ENCODE assay signal across 31 cellular contexts in the genomic region with DNA sequence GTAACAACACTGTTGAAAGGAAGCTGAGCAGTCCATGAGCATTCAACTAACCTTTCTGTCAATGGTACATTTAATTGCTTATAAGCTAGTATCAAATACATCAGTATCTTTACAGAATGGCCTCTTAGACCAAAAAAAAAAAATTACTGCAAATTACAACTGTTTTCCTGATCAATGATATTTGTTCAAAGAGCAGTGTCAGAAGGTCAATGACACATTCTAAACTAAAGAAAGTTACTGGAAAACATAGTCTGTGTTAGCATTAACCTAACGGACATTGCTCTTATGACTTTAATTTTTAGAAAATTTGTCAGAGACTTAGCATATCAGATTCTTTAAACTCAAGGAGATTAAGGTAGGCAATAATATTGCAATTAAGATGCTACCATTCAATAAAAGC.
"Had no signal": no experiment of that assay in that cellular context is flagged by ENCODE, and none has a peak within 500 bp of the region (broad histone marks: within the 10 kb centered on the region; RNA-seq: fewer than 3 reads in every experiment).

No MANE protein-coding gene starts in this region.

- H3K27ac ChIP-seq: adrenal gland, body of pancreas, brain microvascular endothelial cell, breast epithelium, VCaP had no signal

- H3K4me1 ChIP-seq: adrenal gland, body of pancreas, breast epithelium had no signal

- H3K4me3 ChIP-seq: adrenal gland, body of pancreas, breast epithelium had no signal

- H3K36me3 Mint-ChIP-seq: activated CD8-positive, alpha-beta memory T cell treated with anti-CD3 and anti-CD28 coated beads, Interleukin-2, amount 10 ng/mL, durations not matched to agents 7 days and 5 days; activated naive CD4-positive, alpha-beta T cell treated with anti-CD3 and anti-CD28 coated beads, Interleukin-2, amount 50 U/mL, for 72 hours; activated naive CD8-positive, alpha-beta T cell treated with anti-CD3 and anti-CD28 coated beads for 36 hours; T-cell had no signal

- H3K9me3 ChIP-seq: adrenal gland, body of pancreas, breast epithelium had no signal

- H3K27me3 ChIP-seq: adrenal gland, body of pancreas, brain microvascular endothelial cell, breast epithelium had no signal

- ATAC-seq: activated CD8-positive, alpha-beta memory T cell treated with anti-CD3 and anti-CD28 coated beads, Interleukin-2, amount 10 ng/mL, durations not matched to agents 7 days and 5 days; activated CD8-positive, alpha-beta T cell treated with anti-CD3 and anti-CD28 coated beads, Interleukin-2, amount 10 ng/mL, durations not matched to agents 7 days and 5 days; activated naive CD4-positive, alpha-beta T cell treated with anti-CD3 and anti-CD28 coated beads, Interleukin-2, amount 50 U/mL, for 72 hours; body of pancreas; T-cell had no signal

- H3K9me3 Mint-ChIP-seq: activated B cell treated with CpG ODN at 0.5 μM for 24 hours; activated CD4-positive, alpha-beta memory T cell treated with anti-CD3 and anti-CD28 coated beads, Interleukin-2, amount 10 ng/mL, durations not matched to agents 7 days and 5 days; activated CD4-positive, alpha-beta T cell treated with anti-CD3 and anti-CD28 coated beads, Interleukin-2, amount 10 ng/mL, durations not matched to agents 7 days and 5 days; activated naive CD8-positive, alpha-beta T cell treated with anti-CD3 and anti-CD28 coated beads for 36 hours; activated T-cell treated with anti-CD3 and anti-CD28 coated beads, Interleukin-2, amount 50 U/mL, for 24 hours; activated T-helper 2 cell treated with anti-CD3 and anti-CD28 coated beads, Interferon-gamma antibody, Interleukin-2, Interleukin-4, amounts not matched to agents 10 μg/mL and 5 μg/mL and 100 μg/mL, durations not matched to agents 14 hours and 24 hours and 36 hours; T-helper 2 cell treated with Interferon-gamma antibody and Interleukin-4, amounts not matched to agents 5 μg/mL and 100 μg/mL, for 36 hours had no signal

- H3K4me3 Mint-ChIP-seq: activated B cell treated with CpG ODN at 0.5 μM for 24 hours; activated CD4-positive, alpha-beta memory T cell treated with anti-CD3 and anti-CD28 coated beads, Interleukin-2, amount 10 ng/mL, durations not matched to agents 7 days and 5 days; activated CD4-positive, alpha-beta T cell treated with anti-CD3 and anti-CD28 coated beads, Interleukin-2, amount 10 ng/mL, durations not matched to agents 7 days and 5 days; activated CD8-positive, alpha-beta memory T cell treated with anti-CD3 and anti-CD28 coated beads, Interleukin-2, amount 10 ng/mL, durations not matched to agents 7 days and 5 days; activated CD8-positive, alpha-beta T cell treated with anti-CD3 and anti-CD28 coated beads, Interleukin-2, amount 10 ng/mL, durations not matched to agents 7 days and 5 days; activated naive CD8-positive, alpha-beta T cell treated with anti-CD3 and anti-CD28 coated beads for 36 hours; activated T-cell treated with anti-CD3 and anti-CD28 coated beads, Interleukin-2, amount 50 U/mL, for 24 hours; T-cell; T-helper 2 cell treated with Interferon-gamma antibody and Interleukin-4, amounts not matched to agents 5 μg/mL and 100 μg/mL, for 36 hours had no signal

- H3K27ac Mint-ChIP-seq: activated B cell treated with CpG ODN at 0.5 μM for 24 hours; activated CD4-positive, alpha-beta memory T cell treated with anti-CD3 and anti-CD28 coated beads, Interleukin-2, amount 10 ng/mL, durations not matched to agents 7 days and 5 days; activated CD4-positive, alpha-beta T cell treated with anti-CD3 and anti-CD28 coated beads, Interleukin-2, amount 10 ng/mL, durations not matched to agents 7 days and 5 days; activated CD8-positive, alpha-beta memory T cell treated with anti-CD3 and anti-CD28 coated beads, Interleukin-2, amount 10 ng/mL, durations not matched to agents 7 days and 5 days; activated CD8-positive, alpha-beta T cell treated with anti-CD3 and anti-CD28 coated beads, Interleukin-2, amount 10 ng/mL, durations not matched to agents 7 days and 5 days; activated naive CD4-positive, alpha-beta T cell treated with anti-CD3 and anti-CD28 coated beads, Interleukin-2, amount 50 U/mL, for 72 hours; activated naive CD8-positive, alpha-beta T cell treated with anti-CD3 and anti-CD28 coated beads for 36 hours; activated T-cell treated with anti-CD3 and anti-CD28 coated beads, Interleukin-2, amount 50 U/mL, for 24 hours; activated T-helper 2 cell treated with anti-CD3 and anti-CD28 coated beads, Interferon-gamma antibody, Interleukin-2, Interleukin-4, amounts not matched to agents 10 μg/mL and 5 μg/mL and 100 μg/mL, durations not matched to agents 14 hours and 24 hours and 36 hours; T-cell; T-helper 2 cell treated with Interferon-gamma antibody and Interleukin-4, amounts not matched to agents 5 μg/mL and 100 μg/mL, for 36 hours had no signal

- H3K36me3 ChIP-seq: adrenal gland, brain microvascular endothelial cell, breast epithelium had no signal

- DNase-seq: activated B cell treated with CpG ODN at 0.5 μM for 24 hours; activated CD4-positive, alpha-beta memory T cell treated with anti-CD3 and anti-CD28 coated beads, Interleukin-2, amount 10 ng/mL, durations not matched to agents 7 days and 5 days; activated CD4-positive, alpha-beta T cell treated with anti-CD3 and anti-CD28 coated beads for 4 hours; activated CD4-positive, alpha-beta T cell treated with anti-CD3 and anti-CD28 coated beads, Interleukin-2, amount 10 ng/mL, durations not matched to agents 7 days and 5 days; activated CD4-positive, alpha-beta T cell treated with anti-CD3 and anti-CD28 coated beads, Interleukin-2, amount 50 U/mL, for 48 hours; activated CD4-positive, CD25-positive, alpha-beta regulatory T cell treated with anti-CD3 and anti-CD28 coated beads, Interleukin-2, amount 50 U/mL, for 72 hours; activated CD8-positive, alpha-beta memory T cell treated with anti-CD3 and anti-CD28 coated beads for 24 hours; activated CD8-positive, alpha-beta memory T cell treated with anti-CD3 and anti-CD28 coated beads, Interleukin-2, amount 10 ng/mL, durations not matched to agents 7 days and 5 days; activated CD8-positive, alpha-beta memory T cell treated with anti-CD3 and anti-CD28 coated beads, Interleukin-2, amount 50 U/mL, for 48 hours; activated CD8-positive, alpha-beta T cell treated with anti-CD3 and anti-CD28 coated beads, Interleukin-2, amount 10 ng/mL, durations not matched to agents 7 days and 5 days; activated effector memory CD4-positive, alpha-beta T cell treated with Interleukin-2 at 50 U/mL for 16 hours; activated gamma-delta T cell; activated naive CD4-positive, alpha-beta T cell treated with anti-CD3 and anti-CD28 coated beads, Interleukin-2, amount 50 U/mL, for 16 hours; activated naive CD4-positive, alpha-beta T cell treated with Interleukin-2 at 50 U/mL for 16 hours; activated naive CD8-positive, alpha-beta T cell treated with anti-CD3 and anti-CD28 coated beads for 36 hours; activated T-cell treated with anti-CD3 and anti-CD28 coated beads, Interleukin-2, amount 50 U/mL, for 24 hours; activated T-cell treated with anti-CD3 and anti-CD28 coated beads, Interleukin-2, amount 50 U/mL, for 48 hours; adrenal gland; amniotic stem cell; aorta; body of pancreas; brain microvascular endothelial cell; central memory CD4-positive, alpha-beta T cell; T-cell; T-helper 2 cell; T-helper 9 cell had no signal

- H3K27me3 Mint-ChIP-seq: activated B cell treated with CpG ODN at 0.5 μM for 24 hours; activated CD4-positive, alpha-beta memory T cell treated with anti-CD3 and anti-CD28 coated beads, Interleukin-2, amount 10 ng/mL, durations not matched to agents 7 days and 5 days; activated CD4-positive, alpha-beta T cell treated with anti-CD3 and anti-CD28 coated beads, Interleukin-2, amount 10 ng/mL, durations not matched to agents 7 days and 5 days; activated CD8-positive, alpha-beta memory T cell treated with anti-CD3 and anti-CD28 coated beads, Interleukin-2, amount 10 ng/mL, durations not matched to agents 7 days and 5 days; activated naive CD8-positive, alpha-beta T cell treated with anti-CD3 and anti-CD28 coated beads for 36 hours; activated T-cell treated with anti-CD3 and anti-CD28 coated beads, Interleukin-2, amount 50 U/mL, for 24 hours; T-cell had no signal

- H3K4me1 Mint-ChIP-seq: activated B cell treated with CpG ODN at 0.5 μM for 24 hours; activated CD4-positive, alpha-beta memory T cell treated with anti-CD3 and anti-CD28 coated beads, Interleukin-2, amount 10 ng/mL, durations not matched to agents 7 days and 5 days; activated CD4-positive, alpha-beta T cell treated with anti-CD3 and anti-CD28 coated beads, Interleukin-2, amount 10 ng/mL, durations not matched to agents 7 days and 5 days; activated CD8-positive, alpha-beta memory T cell treated with anti-CD3 and anti-CD28 coated beads, Interleukin-2, amount 10 ng/mL, durations not matched to agents 7 days and 5 days; activated naive CD8-positive, alpha-beta T cell treated with anti-CD3 and anti-CD28 coated beads for 36 hours; T-cell had no signal
